Comparison of ENCODE assay signal across 9 cellular contexts in the genomic region with DNA sequence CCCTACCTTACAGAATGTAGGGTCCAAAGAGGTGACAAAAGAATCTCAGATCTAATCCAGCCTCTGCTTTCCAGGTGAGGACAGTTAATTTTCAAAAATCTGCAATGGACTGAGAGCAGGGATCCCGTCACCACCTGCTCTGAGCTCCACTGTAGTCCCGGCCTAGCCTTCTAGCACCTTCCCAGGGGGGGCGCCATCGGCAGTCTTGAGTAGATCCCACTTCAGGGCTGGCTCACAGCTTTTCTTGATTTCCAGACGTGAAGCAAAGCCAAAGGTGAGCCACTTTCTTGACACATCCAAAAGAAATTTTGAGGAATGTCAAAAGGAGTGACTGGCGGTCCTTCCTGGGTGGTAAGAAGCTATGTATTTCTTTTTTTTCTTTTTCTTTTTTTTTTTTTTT.
DNase-seq lines count a peak whose midpoint lies in the region; ATAC-seq and TF ChIP-seq lines count a peak whose summit lies in the region.
"Had no signal": no experiment of that assay in that cellular context is flagged by ENCODE, and none has a peak within 500 bp of the region (broad histone marks: within the 10 kb centered on the region; RNA-seq: fewer than 3 reads in every experiment).

No MANE protein-coding gene starts in this region.

- no peak for TF ChIP-seq EP300 in SK-N-SH (IDR thresholded peaks at IDR 0.05; ENCODE audit: borderline replicate concordance in 1 of 2, low read depth in 1 of 2, low read length in 1 of 2)

- no peaks in the 10 kb centered on the region for H3K9me3 ChIP-seq in SK-N-SH
- H3K9me3 ChIP-seq: upper lobe of left lung had no signal

- no peaks in the 10 kb centered on the region for H3F3A ChIP-seq in SK-N-SH (replicated peaks; ENCODE audit: insufficient read depth)

- 68% methylated on average over 6 of the region's 6 CpGs for whole genome bisulfite sequencing in SK-N-SH (ENCODE audit: low lambda C conversion rate)

- no peaks in the 10 kb centered on the region for H3K36me3 ChIP-seq in SK-N-SH (replicated peaks in 1 of 2; ENCODE audit: control insufficient read depth in 1 of 2, insufficient read depth in 2 of 2, low read length in 1 of 2)
- H3K36me3 ChIP-seq: upper lobe of left lung had no signal

- H3K9me3 Mint-ChIP-seq in activated CD4-positive, alpha-beta T cell treated with anti-CD3 and anti-CD28 coated beads for 36 hours (ENCODE audit: low read depth), result no peaks in the 10 kb centered on the region

- no peaks in the 10 kb centered on the region for H3K36me3 Mint-ChIP-seq in activated CD4-positive, alpha-beta T cell treated with anti-CD3 and anti-CD28 coated beads for 36 hours (ENCODE audit: low read depth)

- no peaks in the 10 kb centered on the region; a peak in 1 of 4 replicates for H3K4me1 ChIP-seq in SK-N-SH (ENCODE audit: control insufficient read depth in 1 of 2, insufficient read depth in 2 of 2, low read depth in 1 of 2, low read length in 1 of 2)

- ATAC-seq in activated CD4-positive, alpha-beta T cell treated with anti-CD3 and anti-CD28 coated beads for 36 hours, result peak; percentile 62
- ATAC-seq in HG03432 (IDR thresholded peaks at IDR 0.05; ENCODE audit: unreplicated experiment) (no peak), HG03280 (IDR thresholded peaks at IDR 0.05; ENCODE audit: unreplicated experiment) (no peak)

- H3K27me3 Mint-ChIP-seq in activated CD4-positive, alpha-beta T cell treated with anti-CD3 and anti-CD28 coated beads for 36 hours, result no peaks in the 10 kb centered on the region

- no peaks in the 10 kb centered on the region for H3K9me2 ChIP-seq in SK-N-SH

- no peaks in the 10 kb centered on the region for H4K20me1 ChIP-seq in SK-N-SH (ENCODE audit: insufficient read depth)

- H2AFZ ChIP-seq in SK-N-SH (ENCODE audit: low read depth), result no peak overlapping the region

- no peak overlapping the region for H3K27ac ChIP-seq in SK-N-SH (ENCODE audit: low read depth in 2 of 2, low read length in 1 of 2)
- H3K27ac ChIP-seq: upper lobe of left lung had no signal

- CTCF ChIA-PET in activated CD4-positive, alpha-beta T cell treated with anti-CD3 and anti-CD28 coated beads for 36 hours (lab: Charles Lee), result interaction anchor here (0.7 to 3.7 kb wide), 67 partner anchors 10 to 911 kb away, joined by 3 to 30 read pairs (median 4); a partner anchor contains a TSS
- CTCF ChIA-PET in SK-N-SH (lab: Yijun Ruan, JAX), result interaction anchor here (0.7 to 5.1 kb wide), 32 partner anchors 8 to 1199 kb away, joined by 3 to 67 read pairs (median 8); a partner anchor contains a TSS

- H3K4me3 Mint-ChIP-seq in activated CD4-positive, alpha-beta T cell treated with anti-CD3 and anti-CD28 coated beads for 36 hours, result no peak overlapping the region

- no peak overlapping the region for H3K4me2 ChIP-seq in SK-N-SH

- TF ChIP-seq CTCF in SK-N-SH (IDR thresholded peaks at IDR 0.05) (peak; percentile 38), fibroblast of villous mesenchyme (IDR thresholded peaks at IDR 0.05; ENCODE audit: insufficient read depth, low read depth, low read length) (peak; percentile 32)

- no peaks in the 10 kb centered on the region for H3K79me2 ChIP-seq in SK-N-SH (ENCODE audit: insufficient read depth)

- H3K27ac Mint-ChIP-seq in activated CD4-positive, alpha-beta T cell treated with anti-CD3 and anti-CD28 coated beads for 36 hours, result no peak overlapping the region

- no peak overlapping the region for H3K9ac ChIP-seq in SK-N-SH

- peak; percentile 82 for DNase-seq in activated CD4-positive, alpha-beta T cell treated with anti-CD3 and anti-CD28 coated beads for 36 hours
- no peak for DNase-seq in activated CD4-positive, alpha-beta T cell treated with anti-CD3 and anti-CD28 coated beads, Interleukin-2, amount 50 U/mL, for 4 hours
- DNase-seq in SK-N-SH, result peak; percentile 43
- DNase-seq in fibroblast of villous mesenchyme (ENCODE audit: low read depth), result peak; percentile 20
- peak; percentile 13 for DNase-seq in stromal cell of bone marrow (ENCODE audit: low read depth)
- no peak for DNase-seq in GM19240 (ENCODE audit: insufficient read length, low spot score)

- no peaks in the 10 kb centered on the region for H3K4me1 Mint-ChIP-seq in activated CD4-positive, alpha-beta T cell treated with anti-CD3 and anti-CD28 coated beads for 36 hours

- intact Hi-C loops in activated CD4-positive, alpha-beta T cell treated with anti-CD3 and anti-CD28 coated beads for 36 hours (cut with DNase I, micrococcal nuclease), result loop anchor here (1.0 to 10.0 kb wide), 10 partner anchors 122 to 1037 kb away; a partner anchor contains a TSS

- TF ChIP-seq RAD21 in SK-N-SH (IDR thresholded peaks at IDR 0.05; ENCODE audit: low read length), result no peak; the same call in 1 of the 2 replicates

- H3K4me3 ChIP-seq in SK-N-SH (ENCODE audit: low read depth in 2 of 2, low read length in 1 of 2) (no peak overlapping the region), fibroblast of villous mesenchyme (ENCODE audit: low read depth, low read length) (no peak overlapping the region)
- H3K4me3 ChIP-seq: upper lobe of left lung had no signal

- POLR2A ChIA-PET in activated CD4-positive, alpha-beta T cell treated with anti-CD3 and anti-CD28 coated beads for 36 hours (lab: Charles Lee), result interaction anchor here (0.6 to 2.2 kb wide), 5 partner anchors 278 to 511 kb away, joined by 3 to 7 read pairs (median 3); a partner anchor contains a TSS
- POLR2A ChIA-PET in SK-N-SH (lab: Yijun Ruan, JAX), result interaction anchor here (1.2 kb wide), 1 partner anchor 511 kb away, joined by 3 read pairs; no protein-coding TSS in a partner anchor

- no peaks in the 10 kb centered on the region for H3K27me3 ChIP-seq in SK-N-SH (ENCODE audit: insufficient read depth)
- H3K27me3 ChIP-seq: upper lobe of left lung had no signal

TF ChIP-seq in SK-N-SH, 30 proteins besides CTCF, POLR2A, EP300 and RAD21:
- TF ChIP-seq, protein P1, sequence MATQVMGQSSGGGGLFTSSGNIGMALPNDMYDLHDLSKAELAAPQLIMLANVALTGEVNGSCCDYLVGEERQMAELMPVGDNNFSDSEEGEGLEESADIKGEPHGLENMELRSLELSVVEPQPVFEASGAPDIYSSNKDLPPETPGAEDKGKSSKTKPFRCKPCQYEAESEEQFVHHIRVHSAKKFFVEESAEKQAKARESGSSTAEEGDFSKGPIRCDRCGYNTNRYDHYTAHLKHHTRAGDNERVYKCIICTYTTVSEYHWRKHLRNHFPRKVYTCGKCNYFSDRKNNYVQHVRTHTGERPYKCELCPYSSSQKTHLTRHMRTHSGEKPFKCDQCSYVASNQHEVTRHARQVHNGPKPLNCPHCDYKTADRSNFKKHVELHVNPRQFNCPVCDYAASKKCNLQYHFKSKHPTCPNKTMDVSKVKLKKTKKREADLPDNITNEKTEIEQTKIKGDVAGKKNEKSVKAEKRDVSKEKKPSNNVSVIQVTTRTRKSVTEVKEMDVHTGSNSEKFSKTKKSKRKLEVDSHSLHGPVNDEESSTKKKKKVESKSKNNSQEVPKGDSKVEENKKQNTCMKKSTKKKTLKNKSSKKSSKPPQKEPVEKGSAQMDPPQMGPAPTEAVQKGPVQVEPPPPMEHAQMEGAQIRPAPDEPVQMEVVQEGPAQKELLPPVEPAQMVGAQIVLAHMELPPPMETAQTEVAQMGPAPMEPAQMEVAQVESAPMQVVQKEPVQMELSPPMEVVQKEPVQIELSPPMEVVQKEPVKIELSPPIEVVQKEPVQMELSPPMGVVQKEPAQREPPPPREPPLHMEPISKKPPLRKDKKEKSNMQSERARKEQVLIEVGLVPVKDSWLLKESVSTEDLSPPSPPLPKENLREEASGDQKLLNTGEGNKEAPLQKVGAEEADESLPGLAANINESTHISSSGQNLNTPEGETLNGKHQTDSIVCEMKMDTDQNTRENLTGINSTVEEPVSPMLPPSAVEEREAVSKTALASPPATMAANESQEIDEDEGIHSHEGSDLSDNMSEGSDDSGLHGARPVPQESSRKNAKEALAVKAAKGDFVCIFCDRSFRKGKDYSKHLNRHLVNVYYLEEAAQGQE (IDR thresholded peaks at IDR 0.05; ENCODE audit: low read depth, low read length), result no peak
- 0 out of 2 replicates have a peak, but pooled peaks have one; percentile 4 for TF ChIP-seq SMC3 (IDR thresholded peaks at IDR 0.05; ENCODE audit: low read depth, low read length)
TF ChIP-seq in SK-N-SH: peak in this region for 1.

Comparison
In these comparisons a context has a peak if more than half of its experiments do, and no peak if none do; other contexts are left out.
1. DNase-seq: peak in activated CD4-positive, alpha-beta T cell treated with anti-CD3 and anti-CD28 coated beads for 36 hours (single experiment), SK-N-SH (single experiment), fibroblast of villous mesenchyme (single experiment) and stromal cell of bone marrow (single experiment); none in activated CD4-positive, alpha-beta T cell treated with anti-CD3 and anti-CD28 coated beads, Interleukin-2, amount 50 U/mL, for 4 hours (0 of 2) and GM19240 (single experiment).